8 cellular contexts compared by ENCODE assay signal in genomic region chr10:49407552-49408137, GRCh38. TPM values are rescaled to one million over a fixed set of nuclear protein-coding genes. Genes with fewer than 3 reads are reported as not detected.
A peak's percentile ranks its signal among the peaks of the same experiment; 100 is the strongest.
DNase-seq lines count a peak whose midpoint lies in the region; ATAC-seq and TF ChIP-seq lines count a peak whose summit lies in the region.

No MANE protein-coding gene starts in this region.

- no peak overlapping the region for H3K4me3 ChIP-seq in endodermal cell (ENCODE audit: low read length)

- H3K4me3 Mint-ChIP-seq in endodermal cell: no peak overlapping the region

- no peaks in the 10 kb centered on the region for H3K9me3 ChIP-seq in endodermal cell (ENCODE audit: control insufficient read depth, low read length)

- H3K27ac Mint-ChIP-seq in endodermal cell: no peak overlapping the region

- ATAC-seq in HG02852 (IDR thresholded peaks at IDR 0.05; ENCODE audit: unreplicated experiment) (peak; percentile 70), GM18520 (IDR thresholded peaks at IDR 0.05; ENCODE audit: unreplicated experiment) (no peak)

- DNase-seq in ELF-1 (ENCODE audit: low read depth, low spot score) (peak; percentile 89), NCI-H82 (lab: John Stamatoyannopoulos, UW) (peak; percentile 78), endodermal cell (peak; percentile 95), mucosa of gallbladder (ENCODE audit: low spot score) (peak; percentile 82)
- DNase-seq in activated CD8-positive, alpha-beta memory T cell treated with anti-CD3 and anti-CD28 coated beads for 24 hours: peak; percentile 88
- DNase-seq in stimulated activated CD8-positive, alpha-beta memory T cell treated with anti-CD3 and anti-CD28 coated beads, Interleukin-4, amount 100 ng/mL, for 4 hours (ENCODE audit: low read depth in 2 of 2, low spot score in 1 of 2): peak; percentile 40 to 54

- TF ChIP-seq CTCF in endodermal cell (conservative IDR thresholded peaks at IDR 0.05): peak; percentile 93

- no peaks in the 10 kb centered on the region for H3K4me1 ChIP-seq in endodermal cell (ENCODE audit: control insufficient read depth, insufficient read depth, low read length)

- no peak overlapping the region for H3K9ac ChIP-seq in endodermal cell (ENCODE audit: extremely low read depth, low read length, poor library complexity, severe bottlenecking)

- H3K36me3 Mint-ChIP-seq in endodermal cell (ENCODE audit: low read depth): no peaks in the 10 kb centered on the region

- no peak overlapping the region for H3K27ac ChIP-seq in endodermal cell (ENCODE audit: low read depth, low read length)

- H3K27me3 Mint-ChIP-seq in endodermal cell (ENCODE audit: insufficient read depth): peaks cover 27% of the 10 kb centered on the region

- WGBS in endodermal cell (ENCODE audit: insufficient coverage in 1 of 2, insufficient read length in 1 of 2), 2 experiments: 7% methylated on average over 2 of the region's 2 CpGs; no CpG with 5 or more reads in 1 of the 2 experiments

- H3K36me3 ChIP-seq in endodermal cell (ENCODE audit: control insufficient read depth, insufficient read depth, low read length): no peaks in the 10 kb centered on the region

- H3K4me1 Mint-ChIP-seq in endodermal cell: no peaks in the 10 kb centered on the region

- peaks cover 18% of the 10 kb centered on the region for H3K27me3 ChIP-seq in endodermal cell (ENCODE audit: control insufficient read depth, insufficient read depth, low read length, poor library complexity, severe bottlenecking)

- H3K9me3 Mint-ChIP-seq in endodermal cell: no peaks in the 10 kb centered on the region

RNA-seq across cellular contexts. Expression of gene DRGX, which starts 11.8 kb away (rescaled TPM):
- total RNA-seq in endodermal cell (not detected), mucosa of gallbladder (not detected)
- polyA plus RNA-seq in endodermal cell (2013, experiment 1 of 2): 0.82 TPM
- 0.17 TPM for polyA plus RNA-seq in endodermal cell (2013, experiment 2 of 2)
